In the genomic region with DNA sequence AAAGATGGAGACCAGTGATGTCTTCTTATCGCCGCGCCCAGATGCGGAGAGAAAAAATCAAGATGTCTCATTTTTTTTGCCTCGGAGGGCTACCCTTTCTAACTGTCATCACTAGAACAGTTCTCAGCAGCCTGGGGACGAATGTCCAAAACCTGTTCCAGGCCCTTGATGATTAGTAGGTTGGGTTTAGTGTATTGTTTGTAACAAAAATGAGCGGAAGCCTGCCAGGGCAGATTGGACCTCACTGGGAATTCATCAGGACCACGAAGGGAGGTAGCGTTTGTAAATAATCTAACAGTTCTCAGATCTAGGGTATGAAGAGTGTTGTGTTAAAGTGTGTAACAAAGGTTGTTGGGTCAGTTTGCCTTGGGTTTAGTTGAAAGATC, we compare ENCODE assay signal across 8 cellular contexts. TPM values are rescaled to one million over a fixed set of nuclear protein-coding genes. Genes with fewer than 3 reads are reported as not detected.
DNase-seq lines count a peak whose midpoint lies in the region; ATAC-seq and TF ChIP-seq lines count a peak whose summit lies in the region.

No MANE protein-coding gene starts in this region.

- no peaks in the 10 kb centered on the region for H3K9me3 ChIP-seq in aorta (ENCODE audit: control insufficient read depth, low read length)

- H3K36me3 ChIP-seq in aorta (ENCODE audit: control insufficient read depth in 1 of 2, insufficient read depth in 2 of 2, low read length in 1 of 2), result no peaks in the 10 kb centered on the region

- CTCF ChIA-PET in MCF 10A (lab: Yijun Ruan, JAX), result interaction anchor here (0.6 to 1.5 kb wide), 6 partner anchors 8 to 136 kb away, joined by 3 to 9 read pairs (median 4); no protein-coding TSS in a partner anchor

- POLR2A ChIA-PET in MCF 10A (lab: Yijun Ruan, JAX), result interaction anchor here (0.7 to 5.2 kb wide), 13 partner anchors 9 to 517 kb away, joined by 3 to 72 read pairs (median 4); a partner anchor contains a TSS

- H3K4me1 ChIP-seq in aorta (ENCODE audit: control insufficient read depth in 1 of 2, insufficient read depth in 2 of 2, low read length in 2 of 2), result no peaks in the 10 kb centered on the region

- ATAC-seq in stimulated activated naive CD8-positive, alpha-beta T cell treated with anti-CD3 and anti-CD28 coated beads, Interleukin-15, Interleukin-2, amounts not matched to agents 100 U/mL and 50 U/mL, for 24 hours, result no peak
- no peak for ATAC-seq in aorta (ENCODE audit: low FRiP score)
- no peak for ATAC-seq in left colon
- ATAC-seq in HG03378 (IDR thresholded peaks at IDR 0.05; ENCODE audit: unreplicated experiment), result no peak

- H3K4me1 Mint-ChIP-seq in stimulated activated naive CD8-positive, alpha-beta T cell treated with anti-CD3 and anti-CD28 coated beads, Interleukin-15, Interleukin-2, amounts not matched to agents 100 ng/mL and 50 ng/mL, for 24 hours (ENCODE audit: low read depth), result peaks cover 58% of the 10 kb centered on the region
- peaks cover 15% of the 10 kb centered on the region for H3K4me1 Mint-ChIP-seq in MCF 10A (ENCODE audit: insufficient read depth, unreplicated experiment)
- peaks cover 27% of the 10 kb centered on the region for H3K4me1 Mint-ChIP-seq in mesothelial cell of epicardium

- DNase-seq in stimulated activated naive CD8-positive, alpha-beta T cell treated with anti-CD3 and anti-CD28 coated beads, Interleukin-15, Interleukin-2, amounts not matched to agents 100 U/mL and 50 U/mL, for 24 hours, result no peak
- DNase-seq in MCF 10A (ENCODE audit: unreplicated experiment), result no peak
- DNase-seq in mesothelial cell of epicardium (ENCODE audit: low spot score in 2 of 2, unreplicated experiment in 2 of 2), result no peak
- no peak for DNase-seq in aorta
- no peak for DNase-seq in SIG-M5 (lab: John Stamatoyannopoulos, UW)
- no peak for DNase-seq in left colon

- no peaks in the 10 kb centered on the region for H3K36me3 Mint-ChIP-seq in stimulated activated naive CD8-positive, alpha-beta T cell treated with anti-CD3 and anti-CD28 coated beads, Interleukin-15, Interleukin-2, amounts not matched to agents 100 ng/mL and 50 ng/mL, for 24 hours (ENCODE audit: low read depth)
- H3K36me3 Mint-ChIP-seq in MCF 10A (ENCODE audit: insufficient read depth, unreplicated experiment) (no peaks in the 10 kb centered on the region), mesothelial cell of epicardium (peaks cover 1% of the 10 kb centered on the region)

- WGBS in aorta, 2 donors, result 3 to 5% methylated on average over 9 of the region's 9 CpGs

- intact Hi-C loops in MCF 10A (cut with micrococcal nuclease), result loop anchor here (2.0 to 5.0 kb wide), 2 partner anchors 110 to 130 kb away; no protein-coding TSS in a partner anchor
- intact Hi-C loops in aorta (cut with DNase I), result no loop called here
- intact Hi-C loops in left colon (cut with DNase I, micrococcal nuclease), result no loop called here

- H3K27ac ChIP-seq in aorta (ENCODE audit: low read depth in 1 of 2, low read length in 2 of 2), result peak overlapping the region in 1 of 2 donors; percentile 39

- H3K4me3 ChIP-seq in aorta (ENCODE audit: low read length in 2 of 2), result peak overlapping the region; percentile 75 to 87

- BruUV-seq in MCF 10A (replicated peaks; lab: Mats Ljungman, UMichigan), result no TSS peak

- no peaks in the 10 kb centered on the region for H3K27me3 ChIP-seq in aorta (ENCODE audit: control insufficient read depth in 1 of 2, insufficient read depth in 2 of 2, low read length in 1 of 2)

- H3K27ac Mint-ChIP-seq in stimulated activated naive CD8-positive, alpha-beta T cell treated with anti-CD3 and anti-CD28 coated beads, Interleukin-15, Interleukin-2, amounts not matched to agents 100 ng/mL and 50 ng/mL, for 24 hours, result peak overlapping the region; percentile 42
- peak overlapping the region; percentile 41 for H3K27ac Mint-ChIP-seq in MCF 10A (ENCODE audit: low read depth, unreplicated experiment)
- H3K27ac Mint-ChIP-seq in mesothelial cell of epicardium, result peak overlapping the region; percentile 43

- H3K27me3 Mint-ChIP-seq in stimulated activated naive CD8-positive, alpha-beta T cell treated with anti-CD3 and anti-CD28 coated beads, Interleukin-15, Interleukin-2, amounts not matched to agents 100 ng/mL and 50 ng/mL, for 24 hours, result no peaks in the 10 kb centered on the region
- no peaks in the 10 kb centered on the region for H3K27me3 Mint-ChIP-seq in MCF 10A (ENCODE audit: insufficient read depth, unreplicated experiment)
- no peaks in the 10 kb centered on the region for H3K27me3 Mint-ChIP-seq in mesothelial cell of epicardium (ENCODE audit: low read depth)

- H3K9me3 Mint-ChIP-seq in stimulated activated naive CD8-positive, alpha-beta T cell treated with anti-CD3 and anti-CD28 coated beads, Interleukin-15, Interleukin-2, amounts not matched to agents 100 ng/mL and 50 ng/mL, for 24 hours, result no peaks in the 10 kb centered on the region
- H3K9me3 Mint-ChIP-seq in MCF 10A (ENCODE audit: unreplicated experiment) (no peaks in the 10 kb centered on the region), mesothelial cell of epicardium (peaks cover 2% of the 10 kb centered on the region)

- no peak for TF ChIP-seq CTCF in MCF 10A (IDR thresholded peaks at IDR 0.05; ENCODE audit: unreplicated experiment)
- no peak for TF ChIP-seq CTCF in mesothelial cell of epicardium (IDR thresholded peaks at IDR 0.05; ENCODE audit: unreplicated experiment)

- peak overlapping the region; percentile 82 for H3K4me3 Mint-ChIP-seq in stimulated activated naive CD8-positive, alpha-beta T cell treated with anti-CD3 and anti-CD28 coated beads, Interleukin-15, Interleukin-2, amounts not matched to agents 100 ng/mL and 50 ng/mL, for 24 hours
- H3K4me3 Mint-ChIP-seq in MCF 10A (ENCODE audit: unreplicated experiment) (peak overlapping the region; percentile 90), mesothelial cell of epicardium (peak overlapping the region; percentile 72)

RNA-seq across cellular contexts. Expression of a gene that starts 0.8 kb away (rescaled TPM):
- total RNA-seq in MCF 10A (2022) (5.4 and 7.2 TPM in 2 replicates), mesothelial cell of epicardium (22.2 to 23.0 TPM (median 22.4 TPM) in 3 replicates), aorta (10 to 100 TPM; 16.6 to 31.0 TPM), left colon (10 to 100 TPM in 1 of 2 donors, 1 to 10 TPM in 1; 6.6 to 11.4 TPM)
- 1 to 10 TPM; 3.5 to 9.2 TPM for polyA plus RNA-seq in aorta
